Comparison of ENCODE assay signal across 1 cellular context in genomic region chr11:113363406-113363805, GRCh38.
A peak's percentile ranks its signal among the peaks of the same experiment; 100 is the strongest.
TF ChIP-seq lines count a peak whose summit lies in the region.

No MANE protein-coding gene starts in this region.

TF ChIP-seq in GM12878, 131 proteins besides CTCF, POLR2A, EP300 and RAD21:
- TF ChIP-seq BCLAF1 (IDR thresholded peaks at IDR 0.05) (no peak), KDM1A (IDR thresholded peaks at IDR 0.05; ENCODE audit: borderline replicate concordance) (no peak), MTA2 (IDR thresholded peaks at IDR 0.05; ENCODE audit: low read depth) (no peak), RUNX3 (IDR thresholded peaks at IDR 0.05; ENCODE audit: low read length) (peak; percentile 83), SIN3A (IDR thresholded peaks at IDR 0.05; ENCODE audit: low read depth, low read length) (no peak)
- TF ChIP-seq, protein P1, sequence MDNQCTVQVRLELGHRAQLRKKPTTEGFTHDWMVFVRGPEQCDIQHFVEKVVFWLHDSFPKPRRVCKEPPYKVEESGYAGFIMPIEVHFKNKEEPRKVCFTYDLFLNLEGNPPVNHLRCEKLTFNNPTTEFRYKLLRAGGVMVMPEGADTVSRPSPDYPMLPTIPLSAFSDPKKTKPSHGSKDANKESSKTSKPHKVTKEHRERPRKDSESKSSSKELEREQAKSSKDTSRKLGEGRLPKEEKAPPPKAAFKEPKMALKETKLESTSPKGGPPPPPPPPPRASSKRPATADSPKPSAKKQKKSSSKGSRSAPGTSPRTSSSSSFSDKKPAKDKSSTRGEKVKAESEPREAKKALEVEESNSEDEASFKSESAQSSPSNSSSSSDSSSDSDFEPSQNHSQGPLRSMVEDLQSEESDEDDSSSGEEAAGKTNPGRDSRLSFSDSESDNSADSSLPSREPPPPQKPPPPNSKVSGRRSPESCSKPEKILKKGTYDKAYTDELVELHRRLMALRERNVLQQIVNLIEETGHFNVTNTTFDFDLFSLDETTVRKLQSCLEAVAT (IDR thresholded peaks at IDR 0.05): no peak
